In genomic region chr6:27814665-27815424, GRCh38 we compare ENCODE assay signal across 8 cellular contexts.
DNase-seq lines count a peak whose midpoint lies in the region; ATAC-seq and TF ChIP-seq lines count a peak whose summit lies in the region.

No MANE protein-coding gene starts in this region.

- no peaks in the 10 kb centered on the region for H3K9me3 ChIP-seq in PC-3 (ENCODE audit: low read length)
- H3K9me3 ChIP-seq in aorta (ENCODE audit: control insufficient read depth, low read length): no peaks in the 10 kb centered on the region

- H3K79me2 ChIP-seq in PC-3 (ENCODE audit: low read length): peaks cover 21% of the 10 kb centered on the region

- TF ChIP-seq CTCF in BJ (IDR thresholded peaks at IDR 0.05; ENCODE audit: insufficient read depth, low read depth, low read length) (no peak), PC-3 (conservative IDR thresholded peaks at IDR 0.05; ENCODE audit: low read depth, low read length) (no peak), neural crest cell (conservative IDR thresholded peaks at IDR 0.05) (no peak)

- TSS peak; percentile 67 for BruUV-seq in PC-3 (replicated peaks; lab: Mats Ljungman, UMichigan)

- H3K27me3 ChIP-seq in BJ (ENCODE audit: control insufficient read depth, insufficient read depth, low read length) (no peaks in the 10 kb centered on the region), PC-3 (ENCODE audit: low read length) (no peaks in the 10 kb centered on the region), aorta (ENCODE audit: control insufficient read depth in 1 of 2, insufficient read depth in 2 of 2, low read length in 1 of 2) (peaks cover 0 to 4% of the 10 kb centered on the region in 2 donors)

- H3F3A ChIP-seq in PC-3 (ENCODE audit: low read length, unreplicated experiment): peaks cover 29% of the 10 kb centered on the region

- peak overlapping the region; percentile 42 for H2AFZ ChIP-seq in PC-3 (ENCODE audit: low read length)

- peak overlapping the region; percentile 72 for H3K27ac ChIP-seq in PC-3 (ENCODE audit: low read length)
- no peak overlapping the region for H3K27ac ChIP-seq in aorta (ENCODE audit: low read depth in 1 of 2, low read length in 2 of 2)

- DNase-seq in BJ (ENCODE audit: low read depth) (peak; percentile 83), PC-3 (peak; percentile 97), fibroblast of the conjunctiva (ENCODE audit: low read depth) (peak; percentile 97), neural crest cell (ENCODE audit: low read depth, low spot score) (peak; percentile 50), aorta (peak; percentile 79 to 83)
- DNase-seq in activated T-helper 2 cell treated with anti-CD3 and anti-CD28 coated beads, Interferon-gamma antibody, Interleukin-2, Interleukin-4, amounts not matched to agents 10 μg/mL and 5 μg/mL and 100 μg/mL, durations not matched to agents 14 hours and 24 hours and 36 hours (ENCODE audit: low spot score): peak; percentile 79

- POLR2A ChIA-PET in BJ (lab: Charles Lee) (interaction anchor here (0.5 to 1.0 kb wide), 3 partner anchors 51 to 1609 kb away, joined by 3 to 4 read pairs (median 3); no protein-coding TSS in a partner anchor), PC-3 (lab: Charles Lee; ENCODE audit: unreplicated experiment) (interaction anchor here (0.6 to 1.4 kb wide), 7 partner anchors 24 to 1617 kb away, joined by 3 to 16 read pairs (median 8); a partner anchor contains a TSS)

- H3K9me3 Mint-ChIP-seq in activated T-helper 2 cell treated with anti-CD3 and anti-CD28 coated beads, Interferon-gamma antibody, Interleukin-2, Interleukin-4, amounts not matched to agents 10 μg/mL and 5 μg/mL and 100 μg/mL, durations not matched to agents 14 hours and 24 hours and 36 hours: no peaks in the 10 kb centered on the region
- peaks cover 7% of the 10 kb centered on the region for H3K9me3 Mint-ChIP-seq in neural crest cell

- no peaks in the 10 kb centered on the region for H3K27me3 Mint-ChIP-seq in activated T-helper 2 cell treated with anti-CD3 and anti-CD28 coated beads, Interferon-gamma antibody, Interleukin-2, Interleukin-4, amounts not matched to agents 10 μg/mL and 5 μg/mL and 100 μg/mL, durations not matched to agents 14 hours and 24 hours and 36 hours (ENCODE audit: low read depth)
- H3K27me3 Mint-ChIP-seq in neural crest cell (ENCODE audit: low read depth): peaks cover 8% of the 10 kb centered on the region

- no peaks in the 10 kb centered on the region for H3K36me3 ChIP-seq in BJ (ENCODE audit: control insufficient read depth, insufficient read depth, low read length)
- no peaks in the 10 kb centered on the region for H3K36me3 ChIP-seq in PC-3 (ENCODE audit: low read depth, low read length)
- no peaks in the 10 kb centered on the region for H3K36me3 ChIP-seq in aorta (ENCODE audit: control insufficient read depth in 1 of 2, insufficient read depth in 2 of 2, low read length in 1 of 2)

- peaks cover 11% of the 10 kb centered on the region; the same call in 1 of the 2 replicates for H4K20me1 ChIP-seq in PC-3 (ENCODE audit: low read length)

- ATAC-seq in GM19351 (IDR thresholded peaks at IDR 0.05; ENCODE audit: unreplicated experiment) (peak; percentile 51), HG03457 (IDR thresholded peaks at IDR 0.05; ENCODE audit: unreplicated experiment) (peak; percentile 40), PC-3 (peak; percentile 63), aorta (ENCODE audit: low FRiP score) (peak; percentile 90)

- H3K4me3 ChIP-seq in BJ (ENCODE audit: low read depth, low read length) (peak overlapping the region; percentile 49), PC-3 (ENCODE audit: low read length) (peak overlapping the region; percentile 76), aorta (ENCODE audit: low read length in 2 of 2) (peak overlapping the region; percentile 1 to 82)

- peak overlapping the region; percentile 43 for H3K9ac ChIP-seq in PC-3 (ENCODE audit: low read length)

- intact Hi-C loops in PC-3 (cut with micrococcal nuclease) (loop anchor here (1.0 to 5.0 kb wide), 4 partner anchors 22 to 1618 kb away; a partner anchor contains a TSS), aorta (cut with DNase I) (no loop called here)
- intact Hi-C loops in activated T-helper 2 cell treated with anti-CD3 and anti-CD28 coated beads, Interferon-gamma antibody, Interleukin-2, Interleukin-4, amounts not matched to agents 10 μg/mL and 5 μg/mL and 100 μg/mL, durations not matched to agents 14 hours and 24 hours and 36 hours (cut with micrococcal nuclease): loop anchor here (1.0 to 5.0 kb wide), 5 partner anchors 8 to 1783 kb away; a partner anchor contains a TSS

- H3K4me1 ChIP-seq in PC-3 (ENCODE audit: insufficient read depth, low read length) (peaks cover 34% of the 10 kb centered on the region), aorta (ENCODE audit: control insufficient read depth in 1 of 2, insufficient read depth in 2 of 2, low read length in 2 of 2) (peaks cover 0 to 2% of the 10 kb centered on the region in 2 donors)

- H3K9me2 ChIP-seq in PC-3 (replicated peaks; ENCODE audit: low read length): no peaks in the 10 kb centered on the region

- WGBS in aorta, 2 donors: 0 to 1% methylated on average over 37 to 40 of the region's 40 CpGs

- H3K4me3 Mint-ChIP-seq in activated T-helper 2 cell treated with anti-CD3 and anti-CD28 coated beads, Interferon-gamma antibody, Interleukin-2, Interleukin-4, amounts not matched to agents 10 μg/mL and 5 μg/mL and 100 μg/mL, durations not matched to agents 14 hours and 24 hours and 36 hours (ENCODE audit: low read depth): peak overlapping the region; percentile 86
- H3K4me3 Mint-ChIP-seq in neural crest cell: peak overlapping the region; percentile 88

- H3K4me1 Mint-ChIP-seq in activated T-helper 2 cell treated with anti-CD3 and anti-CD28 coated beads, Interferon-gamma antibody, Interleukin-2, Interleukin-4, amounts not matched to agents 10 μg/mL and 5 μg/mL and 100 μg/mL, durations not matched to agents 14 hours and 24 hours and 36 hours (ENCODE audit: low read depth): peaks cover 53% of the 10 kb centered on the region
- H3K4me1 Mint-ChIP-seq in neural crest cell: peaks cover 62% of the 10 kb centered on the region

- H3K4me2 ChIP-seq in PC-3 (ENCODE audit: low read length): peak overlapping the region; percentile 94

- CTCF ChIA-PET in BJ (lab: Yijun Ruan, JAX): interaction anchor here (1.6 kb wide), 1 partner anchor 81 kb away, joined by 9 read pairs; no protein-coding TSS in a partner anchor
- CTCF ChIA-PET in PC-3 (lab: Charles Lee): no interaction called here

- H3K27ac Mint-ChIP-seq in activated T-helper 2 cell treated with anti-CD3 and anti-CD28 coated beads, Interferon-gamma antibody, Interleukin-2, Interleukin-4, amounts not matched to agents 10 μg/mL and 5 μg/mL and 100 μg/mL, durations not matched to agents 14 hours and 24 hours and 36 hours: peak overlapping the region; percentile 100
- H3K27ac Mint-ChIP-seq in neural crest cell (ENCODE audit: unreplicated experiment): peak overlapping the region; percentile 99

- no peaks in the 10 kb centered on the region for H3K36me3 Mint-ChIP-seq in activated T-helper 2 cell treated with anti-CD3 and anti-CD28 coated beads, Interferon-gamma antibody, Interleukin-2, Interleukin-4, amounts not matched to agents 10 μg/mL and 5 μg/mL and 100 μg/mL, durations not matched to agents 14 hours and 24 hours and 36 hours (ENCODE audit: low read depth)
- peaks cover 5% of the 10 kb centered on the region for H3K36me3 Mint-ChIP-seq in neural crest cell (ENCODE audit: low read depth)

Comparison
In these comparisons a context has a peak if more than half of its experiments do, and no peak if none do; other contexts are left out.
1. ATAC-seq: peak in every context shown above with its lines; median percentile 90 in aorta; 63 in PC-3; 51 in GM19351; 40 in HG03457.
2. intact Hi-C loops: an anchor here in PC-3 (1.0 to 5.0 kb wide) and activated T-helper 2 cell treated with anti-CD3 and anti-CD28 coated beads, Interferon-gamma antibody, Interleukin-2, Interleukin-4, amounts not matched to agents 10 μg/mL and 5 μg/mL and 100 μg/mL, durations not matched to agents 14 hours and 24 hours and 36 hours (1.0 to 5.0 kb wide); none called in aorta.